Comparison of ENCODE assay signal across 22 cellular contexts in genomic region chr2:95273911-95274290, GRCh38. TPM values are rescaled to one million over a fixed set of nuclear protein-coding genes. Genes with fewer than 3 reads are reported as not detected.
A peak's percentile ranks its signal among the peaks of the same experiment; 100 is the strongest.
DNase-seq lines count a peak whose midpoint lies in the region; ATAC-seq and TF ChIP-seq lines count a peak whose summit lies in the region.
"Had no signal": no experiment of that assay in that cellular context is flagged by ENCODE, and none has a peak within 500 bp of the region (broad histone marks: within the 10 kb centered on the region; RNA-seq: fewer than 3 reads in every experiment).

No MANE protein-coding gene starts in this region.

- no peak overlapping the region for H3K27ac Mint-ChIP-seq in CD8-positive, alpha-beta T cell
- H3K27ac Mint-ChIP-seq: activated CD8-positive, alpha-beta T cell treated with anti-CD3 and anti-CD28 coated beads, Interleukin-2, amount 10 ng/mL, durations not matched to agents 7 days and 5 days; CD8-positive, alpha-beta memory T cell; memory B cell had no signal

- no peaks in the 10 kb centered on the region for H3K9me3 ChIP-seq in ovary
- H3K9me3 ChIP-seq in CD8-positive, alpha-beta T cell (ENCODE audit: low read length) = no peaks in the 10 kb centered on the region
- no peaks in the 10 kb centered on the region for H3K9me3 ChIP-seq in Peyer's patch
- H3K9me3 ChIP-seq: heart right ventricle, upper lobe of left lung had no signal

- ATAC-seq in left ventricle myocardium superior (no peak), GM19467 (IDR thresholded peaks at IDR 0.05; ENCODE audit: unreplicated experiment) (no peak)
- ATAC-seq in CD8-positive, alpha-beta T cell = no peak
- ATAC-seq: activated CD8-positive, alpha-beta T cell treated with anti-CD3 and anti-CD28 coated beads, Interleukin-2, amount 10 ng/mL, durations not matched to agents 7 days and 5 days; heart right ventricle had no signal

- H3K36me3 ChIP-seq in ovary (no peaks in the 10 kb centered on the region), urinary bladder (ENCODE audit: insufficient read depth) (no peaks in the 10 kb centered on the region), Peyer's patch (no peaks in the 10 kb centered on the region)
- no peaks in the 10 kb centered on the region for H3K36me3 ChIP-seq in CD8-positive, alpha-beta T cell (ENCODE audit: insufficient read depth, low read length)
- H3K36me3 ChIP-seq: heart right ventricle, upper lobe of left lung, WERI-Rb-1 had no signal

- no peaks in the 10 kb centered on the region for H3K4me1 Mint-ChIP-seq in CD8-positive, alpha-beta T cell (ENCODE audit: low read depth)
- H3K4me1 Mint-ChIP-seq: CD8-positive, alpha-beta memory T cell; central memory CD8-positive, alpha-beta T cell; memory B cell; nephron had no signal

- no peaks in the 10 kb centered on the region for H3K9me3 Mint-ChIP-seq in CD8-positive, alpha-beta T cell
- H3K9me3 Mint-ChIP-seq: CD8-positive, alpha-beta memory T cell; central memory CD8-positive, alpha-beta T cell; memory B cell; nephron had no signal

- H3K27ac ChIP-seq in epithelial cell of prostate = peak overlapping the region; percentile 97
- no peak overlapping the region for H3K27ac ChIP-seq in ovary
- H3K27ac ChIP-seq in urinary bladder (ENCODE audit: low read depth) = peak overlapping the region; percentile 65
- no peak overlapping the region for H3K27ac ChIP-seq in CD8-positive, alpha-beta T cell (ENCODE audit: low read depth, low read length)
- H3K27ac ChIP-seq in Peyer's patch = peak overlapping the region in 1 of 4 donors; percentile 64
- H3K27ac ChIP-seq: heart right ventricle, WERI-Rb-1 had no signal

- H3K4me3 ChIP-seq in ovary = no peak overlapping the region
- no peak overlapping the region for H3K4me3 ChIP-seq in urinary bladder (ENCODE audit: low read depth, low read length)
- no peak overlapping the region for H3K4me3 ChIP-seq in CD8-positive, alpha-beta T cell (ENCODE audit: low read depth, low read length)
- H3K4me3 ChIP-seq in Peyer's patch = no peak overlapping the region
- H3K4me3 ChIP-seq: heart right ventricle had no signal

- CTCF ChIA-PET in CD8-positive, alpha-beta T cell (lab: Charles Lee) = no interaction called here

- H3K27me3 ChIP-seq in ovary (no peaks in the 10 kb centered on the region), Peyer's patch (no peaks in the 10 kb centered on the region)
- no peaks in the 10 kb centered on the region for H3K27me3 ChIP-seq in CD8-positive, alpha-beta T cell (ENCODE audit: insufficient read depth, low read length)
- H3K27me3 ChIP-seq: heart right ventricle, upper lobe of left lung had no signal

- no peaks in the 10 kb centered on the region for H3K36me3 Mint-ChIP-seq in CD8-positive, alpha-beta T cell
- H3K36me3 Mint-ChIP-seq: CD8-positive, alpha-beta memory T cell; memory B cell had no signal

- H3K27me3 Mint-ChIP-seq in CD8-positive, alpha-beta T cell (ENCODE audit: low read depth) = no peaks in the 10 kb centered on the region
- H3K27me3 Mint-ChIP-seq: CD8-positive, alpha-beta memory T cell had no signal

- TF ChIP-seq POLR2A in ovary (IDR thresholded peaks at IDR 0.05) (no peak), Peyer's patch (IDR thresholded peaks at IDR 0.05) (no peak)

- H3K4me3 Mint-ChIP-seq in CD8-positive, alpha-beta T cell = no peak overlapping the region
- H3K4me3 Mint-ChIP-seq: activated CD8-positive, alpha-beta T cell treated with anti-CD3 and anti-CD28 coated beads, Interleukin-2, amount 10 ng/mL, durations not matched to agents 7 days and 5 days; CD8-positive, alpha-beta memory T cell; central memory CD8-positive, alpha-beta T cell; memory B cell had no signal

- intact Hi-C loops in cardiac septum (cut with DNase I) (no loop called here), left ventricle myocardium superior (cut with micrococcal nuclease) (no loop called here), ovary (cut with DNase I) (no loop called here)
- intact Hi-C loops in CD8-positive, alpha-beta T cell (cut with DNase I, micrococcal nuclease) = no loop called here

- POLR2A ChIA-PET in CD8-positive, alpha-beta T cell (lab: Charles Lee) = no interaction called here

- 65 to 81% (median 68%) methylated on average over 4 of the region's 4 CpGs for WGBS in ovary, 3 donors
- WGBS in urinary bladder = 72% methylated on average over 4 of the region's 4 CpGs

- no peak for TF ChIP-seq EP300 in ovary (IDR thresholded peaks at IDR 0.05)

- DNase-seq in cardiac septum (ENCODE audit: low spot score) (peak; percentile 57), left ventricle myocardium superior (no peak), epithelial cell of prostate (ENCODE audit: low read depth, low spot score) (no peak), ovary (peak in 4 of 5 donors; percentile 0 to 6 (median 4)), Peyer's patch (no peak)
- DNase-seq in CD8-positive, alpha-beta T cell = no peak
- DNase-seq: activated CD8-positive, alpha-beta T cell treated with anti-CD3 and anti-CD28 coated beads, Interleukin-2, amount 10 ng/mL, durations not matched to agents 7 days and 5 days; amygdala; heart right ventricle; NCI-H1694; NCI-H446; SHP77; stimulated activated naive CD4-positive, alpha-beta T cell treated with Interleukin-2 at 50 U/mL for 16 hours had no signal

- TF ChIP-seq CTCF in ovary (IDR thresholded peaks at IDR 0.05) (no peak), Peyer's patch (IDR thresholded peaks at IDR 0.05) (no peak)
- TF ChIP-seq CTCF in CD8-positive, alpha-beta T cell (IDR thresholded peaks at IDR 0.05) = no peak

- no peaks in the 10 kb centered on the region for H3K4me1 ChIP-seq in ovary (ENCODE audit: insufficient read depth)
- no peaks in the 10 kb centered on the region for H3K4me1 ChIP-seq in urinary bladder (ENCODE audit: insufficient read depth)
- no peaks in the 10 kb centered on the region for H3K4me1 ChIP-seq in CD8-positive, alpha-beta T cell (ENCODE audit: insufficient read depth, low read length)
- peaks cover 0 to 15% (median 0%) of the 10 kb centered on the region in 4 donors for H3K4me1 ChIP-seq in Peyer's patch
- H3K4me1 ChIP-seq: heart right ventricle had no signal

RNA-seq across cellular contexts. Expression of gene PROM2, which starts 0.3 kb away (rescaled TPM):
- total RNA-seq in cardiac septum (0.83 TPM), left ventricle myocardium superior (0.35 TPM), ovary (1 to 10 TPM in 6 of 7 donors, under 1 TPM in 1; 0.99 to 5.1 (median 3.8) TPM), urinary bladder (13.6 TPM), Peyer's patch (10 to 100 TPM; 13.1 to 68.9 (median 39.2) TPM)
- polyA plus RNA-seq in ovary (under 1 TPM; 0.37 to 0.53 TPM), urinary bladder (25.1 TPM)
- under 1 TPM; 0.11 to 0.44 TPM for total RNA-seq in CD8-positive, alpha-beta T cell
- polyA plus RNA-seq: CD8-positive, alpha-beta memory T cell had no signal

RNA-seq across cellular contexts. Expression of gene KCNIP3, which starts 23.2 kb away (rescaled TPM):
- total RNA-seq in cardiac septum = 6.5 TPM
- total RNA-seq in left ventricle myocardium superior = 5.3 TPM
- 10 to 100 TPM in 5 of 7 donors, 1 to 10 TPM in 2; 7.4 to 26.0 (median 16.5) TPM for total RNA-seq in ovary
- 1 to 10 TPM; 2.2 to 9.7 TPM for polyA plus RNA-seq in ovary
- 6.1 TPM for total RNA-seq in urinary bladder
- polyA plus RNA-seq in urinary bladder = 16.8 TPM
- not detected for total RNA-seq in CD8-positive, alpha-beta T cell
- 10 to 100 TPM in 1 of 4 donors, 1 to 10 TPM in 3; 4.9 to 11.4 (median 7.2) TPM for total RNA-seq in Peyer's patch
- total RNA-seq: activated CD8-positive, alpha-beta T cell treated with anti-CD3 and anti-CD28 coated beads, Interleukin-2, amount 10 ng/mL, durations not matched to agents 7 days and 5 days; CD8-positive, alpha-beta memory T cell; T-helper 1 cell treated with Interleukin-12 subunit alpha and Interleukin-12 subunit beta and Interleukin-4 antibody, amounts not matched to agents 30 ng/mL and 1 ng/mL, for 36 hours had no signal
- polyA plus RNA-seq: CD8-positive, alpha-beta memory T cell had no signal

Comparison
In these comparisons a context has a peak if more than half of its experiments do, and no peak if none do; other contexts are left out.
1. DNase-seq: peak in cardiac septum (single experiment) and ovary (4 of 5); none in left ventricle myocardium superior (single experiment), epithelial cell of prostate (single experiment), CD8-positive, alpha-beta T cell (0 of 7) and Peyer's patch (0 of 3).
2. H3K27ac ChIP-seq: peak in epithelial cell of prostate (single experiment) and urinary bladder (single experiment); none in ovary (0 of 2) and CD8-positive, alpha-beta T cell (single experiment).